Comparison of ENCODE assay signal across 12 cellular contexts in the genomic region with DNA sequence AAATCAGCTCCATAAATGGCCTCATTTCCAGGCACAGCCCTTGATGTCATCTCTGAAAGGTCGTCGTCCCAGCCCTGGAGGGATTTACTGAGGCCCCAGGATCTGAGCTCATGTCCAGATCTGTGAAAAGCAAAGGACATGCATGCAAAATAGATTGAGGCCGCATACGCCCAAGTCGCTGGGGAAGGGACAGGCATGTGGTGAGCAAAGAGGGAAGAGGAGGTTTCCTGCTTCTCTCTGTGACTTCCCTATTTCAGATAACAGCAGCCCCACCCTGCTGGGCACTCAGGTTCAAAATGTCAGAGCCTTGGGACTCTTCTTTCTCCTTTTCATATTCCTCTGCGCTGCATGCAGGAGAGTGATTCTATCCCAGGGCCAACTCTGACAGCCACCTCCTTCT.
DNase-seq lines count a peak whose midpoint lies in the region; ATAC-seq and TF ChIP-seq lines count a peak whose summit lies in the region.
"Had no signal": no experiment of that assay in that cellular context is flagged by ENCODE, and none has a peak within 500 bp of the region (broad histone marks: within the 10 kb centered on the region; RNA-seq: fewer than 3 reads in every experiment).

No MANE protein-coding gene starts in this region.

- in situ Hi-C loops in gastrocnemius medialis (cut with MboI; ENCODE audit: low sequenced_read_pairs in 4 of 4), result loop anchor here in 1 of 4 donors (25.0 kb wide), 1 partner anchor 542 kb away; no protein-coding TSS in a partner anchor

- peak; percentile 92 to 94 for DNase-seq in NOMO-1 (lab: John Stamatoyannopoulos, UW; ENCODE audit: unreplicated experiment in 2 of 2)
- DNase-seq in globus pallidus (ENCODE audit: low spot score), result peak; percentile 43
- DNase-seq in gastrocnemius medialis, result peak; percentile 12 to 36
- no peak for DNase-seq in endothelial cell (ENCODE audit: low spot score)
- DNase-seq in NCI-H510A (lab: John Stamatoyannopoulos, UW), result no peak
- DNase-seq in 8988T, result no peak
- no peak for DNase-seq in D341Med (ENCODE audit: low spot score)
- DNase-seq: DMS153, NCI-H345, SW 1271 had no signal

- H3K27ac ChIP-seq in gastrocnemius medialis, result no peak overlapping the region
- H3K27ac ChIP-seq: pancreas had no signal

- H3K27me3 Mint-ChIP-seq in endothelial cell (ENCODE audit: unreplicated experiment), result no peaks in the 10 kb centered on the region

- no peaks in the 10 kb centered on the region for H3K27me3 ChIP-seq in gastrocnemius medialis

- no peak for TF ChIP-seq CTCF in gastrocnemius medialis (IDR thresholded peaks at IDR 0.05 in 4 of 5, conservative IDR thresholded peaks at IDR 0.05 in 1 of 5)
- no peak for TF ChIP-seq CTCF in endothelial cell (IDR thresholded peaks at IDR 0.05; ENCODE audit: unreplicated experiment)

- H3K4me1 ChIP-seq in gastrocnemius medialis, result no peaks in the 10 kb centered on the region
- H3K4me1 ChIP-seq: pancreas had no signal

- no peaks in the 10 kb centered on the region for H3K9me3 ChIP-seq in gastrocnemius medialis
- H3K9me3 ChIP-seq: pancreas had no signal

- H3K4me3 ChIP-seq in gastrocnemius medialis, result no peak overlapping the region
- H3K4me3 ChIP-seq: pancreas had no signal

- ATAC-seq in GM19395 (IDR thresholded peaks at IDR 0.05; ENCODE audit: unreplicated experiment) (peak; percentile 68), gastrocnemius medialis (no peak)

- intact Hi-C loops in gastrocnemius medialis (cut with DNase I; ENCODE audit: low total_unique reads), result no loop called here

- H3K36me3 ChIP-seq in gastrocnemius medialis, result no peaks in the 10 kb centered on the region
- H3K36me3 ChIP-seq: pancreas had no signal

- no peak for TF ChIP-seq POLR2A in gastrocnemius medialis (IDR thresholded peaks at IDR 0.05)

- H3K4me3 Mint-ChIP-seq in endothelial cell (ENCODE audit: unreplicated experiment), result no peak overlapping the region

- H3K36me3 Mint-ChIP-seq in endothelial cell (ENCODE audit: low read depth, unreplicated experiment), result no peaks in the 10 kb centered on the region

- peaks cover 3% of the 10 kb centered on the region for H3K4me1 Mint-ChIP-seq in endothelial cell (ENCODE audit: unreplicated experiment)

- H3K27ac Mint-ChIP-seq in endothelial cell (ENCODE audit: unreplicated experiment), result no peak overlapping the region

- H3K9me3 Mint-ChIP-seq in endothelial cell (ENCODE audit: unreplicated experiment), result no peaks in the 10 kb centered on the region

Comparison
In these comparisons a context has a peak if more than half of its experiments do, and no peak if none do; other contexts are left out.
1. DNase-seq: peak in NOMO-1 (2 of 2), globus pallidus (single experiment) and gastrocnemius medialis (2 of 2); none in endothelial cell (single experiment), NCI-H510A (single experiment), 8988T (single experiment) and D341Med (single experiment).